Comparison of ENCODE assay signal across 19 cellular contexts in the genomic region with DNA sequence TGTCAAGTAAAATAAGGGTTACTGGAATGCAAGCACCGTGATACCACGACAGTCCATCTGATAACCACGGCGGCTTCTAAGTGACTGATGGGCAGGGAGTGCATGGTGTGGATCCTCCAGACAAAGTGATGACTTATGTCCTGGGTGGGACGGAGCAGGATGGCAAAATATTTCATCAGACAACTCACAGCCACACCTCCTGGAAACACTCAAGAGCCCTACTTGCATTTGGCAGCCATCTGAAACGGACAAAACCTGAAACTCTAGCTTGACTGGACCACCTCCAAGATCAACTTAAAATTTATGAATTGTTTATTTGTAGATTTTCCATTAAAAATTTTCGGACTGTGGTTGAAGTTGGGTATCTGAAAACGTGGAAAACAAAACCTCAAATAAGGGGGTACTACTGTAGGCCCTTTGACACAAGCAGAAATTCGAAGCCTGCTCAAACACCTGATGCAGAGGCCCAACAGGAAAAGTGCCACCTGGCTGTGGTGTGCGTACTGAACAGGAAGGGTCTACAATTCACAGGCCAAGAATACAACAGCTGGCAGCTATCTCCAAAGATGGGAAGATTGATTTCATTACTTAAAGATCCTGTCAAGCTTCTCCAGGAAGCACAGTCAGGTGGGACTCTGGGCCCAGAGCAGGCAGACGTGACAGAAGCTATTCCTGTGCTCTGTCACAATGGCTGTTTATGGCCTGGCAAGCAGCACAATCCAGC. TPM values are rescaled to one million over a fixed set of nuclear protein-coding genes. Genes with fewer than 3 reads are reported as not detected.
DNase-seq lines count a peak whose midpoint lies in the region; FAIRE-seq and TF ChIP-seq lines count a peak whose summit lies in the region.
"Had no signal": no experiment of that assay in that cellular context is flagged by ENCODE, and none has a peak within 500 bp of the region (broad histone marks: within the 10 kb centered on the region; RNA-seq: fewer than 3 reads in every experiment).

No MANE protein-coding gene starts in this region.

- POLR2A ChIA-PET in MCF 10A (lab: Yijun Ruan, JAX) (no interaction called here), PC-9 (lab: Charles Lee; ENCODE audit: unreplicated experiment) (no interaction called here)

- no peak overlapping the region for H3K27ac Mint-ChIP-seq in MCF 10A (ENCODE audit: low read depth, unreplicated experiment)
- H3K27ac Mint-ChIP-seq: activated CD4-positive, alpha-beta memory T cell treated with anti-CD3 and anti-CD28 coated beads, Interleukin-2, amount 10 ng/mL, durations not matched to agents 7 days and 5 days; stimulated activated effector memory CD8-positive, alpha-beta T cell treated with anti-CD3 and anti-CD28 coated beads, Interleukin-12 subunit alpha, Interleukin-12 subunit beta, amount 100 ng/mL, for 72 hours had no signal

- no peaks in the 10 kb centered on the region for H3K27me3 Mint-ChIP-seq in MCF 10A (ENCODE audit: insufficient read depth, unreplicated experiment)

- no peaks in the 10 kb centered on the region for H3K27me3 ChIP-seq in breast epithelium
- peaks cover 3% of the 10 kb centered on the region for H3K27me3 ChIP-seq in adipocyte (replicated peaks; ENCODE audit: control insufficient read depth, insufficient read depth, low read length)
- no peaks in the 10 kb centered on the region for H3K27me3 ChIP-seq in PC-9 (ENCODE audit: insufficient read depth, low read depth)
- H3K27me3 ChIP-seq: transverse colon had no signal

- intact Hi-C loops in MCF 10A (cut with micrococcal nuclease) (no loop called here), breast epithelium (cut with DNase I; ENCODE audit: low total_unique reads) (no loop called here), PC-9 (cut with micrococcal nuclease; ENCODE audit: unreplicated experiment) (no loop called here)

- H3K9me3 ChIP-seq in breast epithelium (no peaks in the 10 kb centered on the region), adipocyte (ENCODE audit: control insufficient read depth, low read length) (no peaks in the 10 kb centered on the region), PC-9 (ENCODE audit: insufficient read depth, low read depth) (no peaks in the 10 kb centered on the region)
- H3K9me3 ChIP-seq: A549, transverse colon had no signal

- no peaks in the 10 kb centered on the region for H3K79me2 ChIP-seq in PC-9 (ENCODE audit: low read depth)

- no peaks in the 10 kb centered on the region for H3K9me2 ChIP-seq in PC-9 (ENCODE audit: insufficient read depth)

- no peaks in the 10 kb centered on the region for H3F3A ChIP-seq in PC-9 (ENCODE audit: insufficient read depth, low read depth)

- FAIRE-seq in HTR-8/SVneo (lab: Jason Lieb, UNC): no peak
- FAIRE-seq: A549, colon, G401.6 had no signal

- TSS peak; percentile 96 for BruUV-seq in MCF 10A (replicated peaks; lab: Mats Ljungman, UMichigan)
- BruUV-seq in PC-9 (replicated peaks; lab: Mats Ljungman, UMichigan): no TSS peak

- H4K20me1 ChIP-seq in PC-9 (ENCODE audit: insufficient read depth): no peaks in the 10 kb centered on the region

- CTCF ChIA-PET in MCF 10A (lab: Yijun Ruan, JAX) (no interaction called here), PC-9 (lab: Charles Lee) (no interaction called here)

- H3K4me1 ChIP-seq in breast epithelium: no peaks in the 10 kb centered on the region
- no peaks in the 10 kb centered on the region for H3K4me1 ChIP-seq in adipocyte (ENCODE audit: control insufficient read depth, insufficient read depth, low read length)
- H3K4me1 ChIP-seq in PC-9 (replicated peaks; ENCODE audit: insufficient read depth): no peaks in the 10 kb centered on the region
- H3K4me1 ChIP-seq: A549, transverse colon had no signal

- TF ChIP-seq CTCF in MCF 10A (IDR thresholded peaks at IDR 0.05; ENCODE audit: unreplicated experiment) (no peak), breast epithelium (IDR thresholded peaks at IDR 0.05) (no peak), foreskin fibroblast (IDR thresholded peaks at IDR 0.05; ENCODE audit: low read depth, low read length) (no peak), PC-9 (conservative IDR thresholded peaks at IDR 0.05) (no peak)

- no peak overlapping the region for H3K4me3 ChIP-seq in breast epithelium
- H3K4me3 ChIP-seq in adipocyte (ENCODE audit: low read length): no peak overlapping the region
- H3K4me3 ChIP-seq in foreskin fibroblast (ENCODE audit: low read depth in 1 of 2, low read length in 2 of 2): no peak overlapping the region
- H3K4me3 ChIP-seq in PC-9: no peak overlapping the region
- H3K4me3 ChIP-seq: A549, transverse colon had no signal

- no peaks in the 10 kb centered on the region for H3K36me3 Mint-ChIP-seq in MCF 10A (ENCODE audit: insufficient read depth, unreplicated experiment)
- H3K36me3 Mint-ChIP-seq: stimulated activated effector memory CD8-positive, alpha-beta T cell treated with anti-CD3 and anti-CD28 coated beads, Interleukin-12 subunit alpha, Interleukin-12 subunit beta, amount 100 ng/mL, for 72 hours had no signal

- no peaks in the 10 kb centered on the region for H3K9me3 Mint-ChIP-seq in MCF 10A (ENCODE audit: unreplicated experiment)
- H3K9me3 Mint-ChIP-seq: activated CD4-positive, alpha-beta memory T cell treated with anti-CD3 and anti-CD28 coated beads, Interleukin-2, amount 10 ng/mL, durations not matched to agents 7 days and 5 days; stimulated activated effector memory CD8-positive, alpha-beta T cell treated with anti-CD3 and anti-CD28 coated beads, Interleukin-12 subunit alpha, Interleukin-12 subunit beta, amount 100 ng/mL, for 72 hours had no signal

- DNase-seq in MCF 10A (ENCODE audit: unreplicated experiment) (peak; percentile 38), breast epithelium (ENCODE audit: low spot score in 2 of 2) (no peak), adipocyte (ENCODE audit: low read depth) (peak; percentile 15), foreskin fibroblast (peak; percentile 5 to 53), PC-9 (no peak), SW 1271 (lab: John Stamatoyannopoulos, UW) (no peak), HTR-8/SVneo (ENCODE audit: insufficient read length, low spot score) (no peak)
- no peak for DNase-seq in activated effector memory CD4-positive, alpha-beta T cell treated with anti-CD3 and anti-CD28 coated beads, Interleukin-2, amount 50 U/mL, for 16 hours
- DNase-seq: activated CD4-positive, alpha-beta memory T cell treated with anti-CD3 and anti-CD28 coated beads, Interleukin-2, amount 10 ng/mL, durations not matched to agents 7 days and 5 days; amygdala; COR-L47; HCEC 1CT; hippocampal formation; NCI-H1417; transverse colon had no signal

- no peaks in the 10 kb centered on the region for H3K36me3 ChIP-seq in breast epithelium
- H3K36me3 ChIP-seq in adipocyte (ENCODE audit: control insufficient read depth, insufficient read depth, low read length, severe bottlenecking): peaks cover 5% of the 10 kb centered on the region
- no peaks in the 10 kb centered on the region for H3K36me3 ChIP-seq in PC-9 (ENCODE audit: low read depth)
- H3K36me3 ChIP-seq: transverse colon had no signal

- H3K27ac ChIP-seq in breast epithelium (peak overlapping the region in 1 of 2 donors; percentile 38), PC-9 (no peak overlapping the region)
- H3K27ac ChIP-seq: A549, transverse colon had no signal

- no peak overlapping the region for H2AFZ ChIP-seq in PC-9

- no peak overlapping the region for H3K4me2 ChIP-seq in PC-9
- H3K4me2 ChIP-seq: A549 had no signal

- no peak for TF ChIP-seq POLR2A in breast epithelium (IDR thresholded peaks at IDR 0.05)

- no peak overlapping the region for H3K9ac ChIP-seq in adipocyte (ENCODE audit: low read length)

- H3K4me1 Mint-ChIP-seq in MCF 10A (ENCODE audit: insufficient read depth, unreplicated experiment): no peaks in the 10 kb centered on the region
- H3K4me1 Mint-ChIP-seq: activated CD4-positive, alpha-beta memory T cell treated with anti-CD3 and anti-CD28 coated beads, Interleukin-2, amount 10 ng/mL, durations not matched to agents 7 days and 5 days; stimulated activated effector memory CD8-positive, alpha-beta T cell treated with anti-CD3 and anti-CD28 coated beads, Interleukin-12 subunit alpha, Interleukin-12 subunit beta, amount 100 ng/mL, for 72 hours had no signal

- H3K4me3 Mint-ChIP-seq in MCF 10A (ENCODE audit: unreplicated experiment): no peak overlapping the region
- H3K4me3 Mint-ChIP-seq: activated CD4-positive, alpha-beta memory T cell treated with anti-CD3 and anti-CD28 coated beads, Interleukin-2, amount 10 ng/mL, durations not matched to agents 7 days and 5 days; stimulated activated effector memory CD8-positive, alpha-beta T cell treated with anti-CD3 and anti-CD28 coated beads, Interleukin-12 subunit alpha, Interleukin-12 subunit beta, amount 100 ng/mL, for 72 hours had no signal

RNA-seq across cellular contexts. Expression of gene LRIT3, which starts 26.0 kb away (rescaled TPM):
- 0.22 and 0.35 TPM in 2 replicates for total RNA-seq in MCF 10A (2022)
- under 1 TPM; 0.16 to 0.66 (median 0.59) TPM for total RNA-seq in breast epithelium
- not detected in 2 replicates for total RNA-seq in PC-9 (2021)

RNA-seq across cellular contexts. Expression of gene EGF, which starts 38.7 kb away (rescaled TPM):
- total RNA-seq in MCF 10A (2022) (0.12 TPM in 1 of 2 replicates, not detected in the other), breast epithelium (10 to 100 TPM in 2 of 3 donors, not detected in 1; 12.5 to 15.5 TPM), PC-9 (2021) (19.6 and 20.4 TPM in 2 replicates)
- total RNA-seq: activated CD4-positive, alpha-beta memory T cell treated with anti-CD3 and anti-CD28 coated beads, Interleukin-2, amount 10 ng/mL, durations not matched to agents 7 days and 5 days had no signal

RNA-seq across cellular contexts. Expression of gene RRH, which starts 46.2 kb away (rescaled TPM):
- total RNA-seq in MCF 10A (2022): not detected in 2 replicates
- under 1 TPM in 2 of 3 donors, not detected in 1; 0.66 to 0.73 TPM for total RNA-seq in breast epithelium
- 0.24 TPM in 1 of 2 replicates, not detected in the other for total RNA-seq in PC-9 (2021)
- total RNA-seq: transverse colon had no signal

RNA-seq across cellular contexts. Expression of gene GAR1, which starts 58.4 kb away (rescaled TPM):
- total RNA-seq in MCF 10A (2022): 21.2 and 28.7 TPM in 2 replicates
- 1 to 10 TPM; 6.1 to 7.9 (median 7.9) TPM for total RNA-seq in breast epithelium
- 12.1 and 16.0 TPM in 2 replicates for total RNA-seq in PC-9 (2021)

Comparison
In these comparisons a context has a peak if more than half of its experiments do, and no peak if none do; other contexts are left out.
1. DNase-seq: peak in MCF 10A (single experiment), adipocyte (single experiment) and foreskin fibroblast (2 of 2); none in breast epithelium (0 of 2), PC-9 (0 of 2), SW 1271 (0 of 2), HTR-8/SVneo (single experiment) and activated effector memory CD4-positive, alpha-beta T cell treated with anti-CD3 and anti-CD28 coated beads, Interleukin-2, amount 50 U/mL, for 16 hours (single experiment).